Comparison of ENCODE assay signal across 10 cellular contexts in genomic region chr5:132012385-132013005, GRCh38. TPM values are rescaled to one million over a fixed set of nuclear protein-coding genes. Genes with fewer than 3 reads are reported as not detected.
DNase-seq lines count a peak whose midpoint lies in the region; ATAC-seq and TF ChIP-seq lines count a peak whose summit lies in the region.
"Had no signal": no experiment of that assay in that cellular context is flagged by ENCODE, and none has a peak within 500 bp of the region (broad histone marks: within the 10 kb centered on the region; RNA-seq: fewer than 3 reads in every experiment).

No MANE protein-coding gene starts in this region.

- H3K9me3 ChIP-seq in Peyer's patch (peaks cover 0 to 3% (median 0%) of the 10 kb centered on the region in 4 donors), Karpas-422 (ENCODE audit: low read length) (no peaks in the 10 kb centered on the region)

- no peak overlapping the region for H2AFZ ChIP-seq in Karpas-422 (ENCODE audit: low read length)

- DNase-seq in EL (peak; percentile 45), Peyer's patch (peak; percentile 15 to 44 (median 43)), lung microvascular endothelial cell (ENCODE audit: low read depth in 2 of 2) (peak; percentile 76 to 79), NCI-H524 treated with DMSO at 0.1 percent for 48 hours (lab: John Stamatoyannopoulos, UW) (no peak), Karpas-422 (no peak)
- peak in 1 of 2 donors; percentile 7 for DNase-seq in central memory CD8-positive, alpha-beta T cell (ENCODE audit: low spot score in 2 of 2)

- H4K20me1 ChIP-seq in Karpas-422 (ENCODE audit: insufficient read depth, low read depth, low read length), result 0 out of 2 replicates have a peak, but pooled peaks cover 3% of the 10 kb centered on the region

- peaks cover 42% of the 10 kb centered on the region for H3K4me1 Mint-ChIP-seq in central memory CD8-positive, alpha-beta T cell

- peak overlapping the region; percentile 54 for H3K27ac Mint-ChIP-seq in central memory CD8-positive, alpha-beta T cell (ENCODE audit: low read depth)

- H3K79me2 ChIP-seq in Karpas-422 (ENCODE audit: low read length), result no peaks in the 10 kb centered on the region

- H3K9ac ChIP-seq in Karpas-422 (ENCODE audit: low read length), result no peak overlapping the region

- H3K27me3 ChIP-seq in Peyer's patch (peaks cover 0 to 11% of the 10 kb centered on the region in 2 donors), Karpas-422 (ENCODE audit: low read length) (no peaks in the 10 kb centered on the region; the same call in 1 of the 2 replicates)

- no peaks in the 10 kb centered on the region for H3K9me2 ChIP-seq in Karpas-422 (replicated peaks; ENCODE audit: insufficient read depth, low read length)

- H3K36me3 Mint-ChIP-seq in central memory CD8-positive, alpha-beta T cell (ENCODE audit: insufficient read depth), result peaks cover 3% of the 10 kb centered on the region

- no peak for ATAC-seq in central memory CD8-positive, alpha-beta T cell (replicated peaks; ENCODE audit: extremely low read depth, poor library complexity, severe bottlenecking)
- ATAC-seq in HG03196 (IDR thresholded peaks at IDR 0.05; ENCODE audit: unreplicated experiment), result no peak
- no peak for ATAC-seq in HG03460 (IDR thresholded peaks at IDR 0.05; ENCODE audit: unreplicated experiment)

- H3K27ac ChIP-seq in Peyer's patch (no peak overlapping the region), Karpas-422 (ENCODE audit: low read length) (no peak overlapping the region)

- no peak for TF ChIP-seq POLR2A in Peyer's patch (IDR thresholded peaks at IDR 0.05)

- peaks cover 37% of the 10 kb centered on the region for H3K27me3 Mint-ChIP-seq in central memory CD8-positive, alpha-beta T cell

- no peak for TF ChIP-seq CTCF in Peyer's patch (IDR thresholded peaks at IDR 0.05)

- H3K4me2 ChIP-seq in Karpas-422 (ENCODE audit: low read depth, low read length, poor library complexity, severe bottlenecking), result no peak overlapping the region

- H3K4me3 ChIP-seq in Peyer's patch, result no peak overlapping the region
- H3K4me3 ChIP-seq in Karpas-422 (ENCODE audit: low read length), result no peak overlapping the region

- no peaks in the 10 kb centered on the region for H3K9me3 Mint-ChIP-seq in central memory CD8-positive, alpha-beta T cell

- no peaks in the 10 kb centered on the region for H3K36me3 ChIP-seq in Peyer's patch
- H3K36me3 ChIP-seq in Karpas-422 (ENCODE audit: insufficient read depth, low read length), result no peaks in the 10 kb centered on the region

- H3K4me1 ChIP-seq in Peyer's patch (peaks cover 0 to 11% (median 5%) of the 10 kb centered on the region in 4 donors), Karpas-422 (ENCODE audit: low read length) (no peaks in the 10 kb centered on the region)

- H3K4me3 Mint-ChIP-seq in central memory CD8-positive, alpha-beta T cell, result peak overlapping the region; percentile 80

RNA-seq across cellular contexts. Expression of gene ACSL6, which starts 1.0 kb away (rescaled TPM):
- 10 to 100 TPM in 1 of 4 donors, 1 to 10 TPM in 2, not detected in 1; 1.1 to 12.4 (median 7.4) TPM for total RNA-seq in Peyer's patch
- 0.40 and 0.65 TPM in 2 replicates for total RNA-seq in lung microvascular endothelial cell
- total RNA-seq in Karpas-422 (2014; rRNA removed; shearing (Covaris generic); ENCODE audit: low replicate concordance), result not detected in 2 replicates

RNA-seq across cellular contexts. Expression of gene IL3, which starts 48.0 kb away (rescaled TPM):
- total RNA-seq in Peyer's patch (not detected), lung microvascular endothelial cell (not detected in 2 replicates)
- total RNA-seq in Karpas-422 (2014; rRNA removed; shearing (Covaris generic); ENCODE audit: low replicate concordance), result not detected in 2 replicates
- total RNA-seq: epithelial cell of proximal tubule, urinary bladder had no signal

Comparison
In these comparisons a context has a peak if more than half of its experiments do, and no peak if none do; other contexts are left out.
1. DNase-seq: peak in EL (single experiment), Peyer's patch (3 of 3) and lung microvascular endothelial cell (2 of 2); none in NCI-H524 treated with DMSO at 0.1 percent for 48 hours (single experiment) and Karpas-422 (single experiment).